1 cellular context compared by ENCODE assay signal in genomic region chr2:166242309-166242708, GRCh38.
TF ChIP-seq lines count a peak whose summit lies in the region.

No MANE protein-coding gene starts in this region.

TF ChIP-seq in HepG2, 621 proteins besides CTCF, POLR2A, EP300 and RAD21 (continued from another document):
- no peak for TF ChIP-seq DBP (CRISPR knock-in tag; IDR thresholded peaks at IDR 0.05; ENCODE audit: not compliant biosample characterization)
- TF ChIP-seq ZMYM4 (CRISPR knock-in tag; IDR thresholded peaks at IDR 0.05) = peak; percentile 78
